ENCODE assay signal across 8 cellular contexts in the genomic region with DNA sequence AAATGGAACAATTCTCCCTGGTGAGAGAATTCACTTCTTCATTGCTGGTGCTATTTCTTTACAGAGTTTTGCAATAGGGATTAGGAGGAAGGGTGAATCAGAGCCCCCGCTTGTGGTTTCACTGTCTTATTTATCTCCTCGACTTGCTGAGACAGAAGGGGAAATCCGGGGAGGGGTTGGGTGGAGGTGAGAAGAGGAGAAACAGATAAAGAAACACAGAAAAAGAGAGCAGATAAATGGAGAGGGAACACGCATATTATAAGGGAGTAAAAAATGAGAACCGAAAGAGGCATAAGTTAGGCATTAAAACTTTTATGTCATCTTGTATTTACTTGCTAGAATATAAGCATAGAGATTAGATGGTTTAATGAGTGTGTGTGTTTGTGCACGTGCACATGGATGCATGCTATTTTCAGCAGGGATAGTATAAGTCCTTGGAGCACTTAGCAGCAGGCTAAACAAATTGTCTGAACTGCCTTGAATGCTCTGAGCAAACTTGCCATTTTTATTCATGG.
DNase-seq lines count a peak whose midpoint lies in the region; ATAC-seq, FAIRE-seq and TF ChIP-seq lines count a peak whose summit lies in the region.

No MANE protein-coding gene starts in this region.

- no peak for TF ChIP-seq CTCF in coronary artery (IDR thresholded peaks at IDR 0.05)

- H3K4me3 ChIP-seq in mesendoderm (ENCODE audit: low read length) (no peak overlapping the region), coronary artery (no peak overlapping the region)

- no peaks in the 10 kb centered on the region for H3K79me2 ChIP-seq in mesendoderm (ENCODE audit: control insufficient read depth, insufficient read depth, low read length)

- no peak overlapping the region for H3K23ac ChIP-seq in mesendoderm (ENCODE audit: low read length)

- H3K4me2 ChIP-seq in mesendoderm (ENCODE audit: low read length), result no peak overlapping the region

- peak; percentile 63 for ATAC-seq in GM21515 (IDR thresholded peaks at IDR 0.05; ENCODE audit: unreplicated experiment)
- no peak for ATAC-seq in GM18520 (IDR thresholded peaks at IDR 0.05; ENCODE audit: unreplicated experiment)

- no peaks in the 10 kb centered on the region for H3K36me3 ChIP-seq in mesendoderm (ENCODE audit: control insufficient read depth, insufficient read depth, low read length)

- no peak overlapping the region for H4K8ac ChIP-seq in mesendoderm (ENCODE audit: low read depth, low read length)

- H3K27me3 ChIP-seq in mesendoderm (ENCODE audit: insufficient read depth, low read length, poor library complexity), result no peaks in the 10 kb centered on the region

- H2BK120ac ChIP-seq in mesendoderm (ENCODE audit: low read depth, low read length), result no peak overlapping the region

- H3K9ac ChIP-seq in mesendoderm (ENCODE audit: low read length), result no peak overlapping the region

- no peak overlapping the region for H2AK5ac ChIP-seq in mesendoderm (ENCODE audit: low read length)

- no peak overlapping the region for H4K5ac ChIP-seq in mesendoderm (ENCODE audit: low read length)

- H3K27ac ChIP-seq in mesendoderm (ENCODE audit: low read depth, low read length) (no peak overlapping the region), coronary artery (no peak overlapping the region)

- H2BK5ac ChIP-seq in mesendoderm (ENCODE audit: low read length), result no peak overlapping the region

- H3K56ac ChIP-seq in mesendoderm (ENCODE audit: low read length), result no peak overlapping the region

- WGBS in mesendoderm (ENCODE audit: extremely low coverage, insufficient coverage, low lambda C conversion rate), result no CpG with 5 or more reads among the region's 6 CpGs

- no peak overlapping the region for H2BK15ac ChIP-seq in mesendoderm (replicated peaks; ENCODE audit: low read depth)

- DNase-seq in NCI-H226, result peak; percentile 83
- peak; percentile 60 for DNase-seq in activated CD8-positive, alpha-beta memory T cell treated with anti-CD3 and anti-CD28 coated beads, Interleukin-2, amount 50 U/mL, for 48 hours
- DNase-seq in mesendoderm, result peak; percentile 12
- no peak for DNase-seq in urothelium cell line (ENCODE audit: low spot score)
- no peak for DNase-seq in SHP77 treated with DMSO at 0.1 percent for 48 hours (lab: John Stamatoyannopoulos, UW)
- DNase-seq in coronary artery (ENCODE audit: low spot score), result no peak

- no peaks in the 10 kb centered on the region for H3K79me1 ChIP-seq in mesendoderm (ENCODE audit: low read length)

- no peak overlapping the region for H3K18ac ChIP-seq in mesendoderm (ENCODE audit: low read length)

- no peaks in the 10 kb centered on the region for H3K4me1 ChIP-seq in mesendoderm (ENCODE audit: control insufficient read depth, low read depth, low read length)

- no peak overlapping the region for H3K4ac ChIP-seq in mesendoderm (ENCODE audit: low read depth, low read length)

- FAIRE-seq in urothelium cell line (lab: Jason Lieb, UNC), result no peak

Comparison
In these comparisons a context has a peak if more than half of its experiments do, and no peak if none do; other contexts are left out.
1. DNase-seq: peak in NCI-H226 (single experiment), activated CD8-positive, alpha-beta memory T cell treated with anti-CD3 and anti-CD28 coated beads, Interleukin-2, amount 50 U/mL, for 48 hours (single experiment) and mesendoderm (single experiment); none in urothelium cell line (single experiment), SHP77 treated with DMSO at 0.1 percent for 48 hours (single experiment) and coronary artery (single experiment).